Comparison of ENCODE assay signal across 1 cellular context in genomic region chr16:75825750-75826149, GRCh38.
A peak's percentile ranks its signal among the peaks of the same experiment; 100 is the strongest.
DNase-seq lines count a peak whose midpoint lies in the region; ATAC-seq, FAIRE-seq and TF ChIP-seq lines count a peak whose summit lies in the region.
"Not testable (repeated sequence)": the region's sequence is repeated elsewhere in the genome, so short reads cannot be mapped to it uniquely, and the experiment has no call there.

No MANE protein-coding gene starts in this region.

- not testable (repeated sequence) for H3K27ac ChIP-seq in K562 (ENCODE audit: extremely low read depth, low read depth, low read length)

- FAIRE-seq in K562 (lab: Jason Lieb, UNC): not testable (repeated sequence)

- not testable (repeated sequence) for TF ChIP-seq POLR2A in K562 (conservative IDR thresholded peaks at IDR 0.05)

- H3K4me3 ChIP-seq in K562: not testable (repeated sequence)

- not testable (repeated sequence) for H3K4me2 ChIP-seq in K562 (ENCODE audit: insufficient read depth, low read length)

- TF ChIP-seq EP300 in K562 (IDR thresholded peaks at IDR 0.05; ENCODE audit: low read length): not testable (repeated sequence)

- H3K9ac ChIP-seq in K562 (ENCODE audit: insufficient read depth in 1 of 2, low read depth in 2 of 2, low read length in 2 of 2): not testable (repeated sequence)

- H3K79me2 ChIP-seq in K562 (ENCODE audit: control insufficient read depth, insufficient read depth, low read length): not testable (repeated sequence)

- in situ Hi-C loops in K562 (cut with MboI): not testable (repeated sequence)

- POLR2A ChIA-PET in K562 (lab: Yijun Ruan, JAX): not testable (repeated sequence)

- not testable (repeated sequence) for H3K36me3 ChIP-seq in K562 (ENCODE audit: control insufficient read depth, insufficient read depth, low read length)

- not testable (repeated sequence) for DNase-seq in K562 (ENCODE audit: extremely low read depth in 1 of 4, low spot score in 3 of 4)

- BruUV-seq in K562 (replicated peaks; lab: Mats Ljungman, UMichigan): not testable (repeated sequence)

- intact Hi-C loops in K562 (cut with micrococcal nuclease): not testable (repeated sequence)

- not testable (repeated sequence) for TF ChIP-seq RAD21 in K562 (CRISPR knock-in tag; conservative IDR thresholded peaks at IDR 0.05 in 1 of 2, IDR thresholded peaks at IDR 0.05 in 1 of 2)

- not testable (repeated sequence) for H4K20me1 ChIP-seq in K562 (replicated peaks; ENCODE audit: control insufficient read depth, insufficient read depth, low read length)

- H3K27me3 ChIP-seq in K562 (ENCODE audit: control insufficient read depth in 2 of 2, insufficient read depth in 2 of 2, low read length in 2 of 2): not testable (repeated sequence)

- not testable (repeated sequence) for H2AFZ ChIP-seq in K562 (ENCODE audit: low read depth, low read length)

- not testable (repeated sequence) for H3K9me3 ChIP-seq in K562 (replicated peaks; ENCODE audit: control insufficient read depth, insufficient read depth, low read depth, low read length)

- not testable (repeated sequence) for H3K4me1 ChIP-seq in K562 (replicated peaks in 1 of 2; ENCODE audit: control insufficient read depth in 2 of 2, insufficient read depth in 2 of 2, low read length in 2 of 2)

- not testable (repeated sequence) for ATAC-seq in K562

- not testable (repeated sequence) for H3K9me1 ChIP-seq in K562 (ENCODE audit: control insufficient read depth, insufficient read depth, low read length)

- CTCF ChIA-PET in K562 (lab: Yijun Ruan, JAX; ENCODE audit: low intra/inter-chr PET ratio): not testable (repeated sequence)

- 13% methylated on average over 5 of the region's 6 CpGs for WGBS in K562 (ENCODE audit: insufficient coverage, low coverage, missing lambda C conversion rate)

- not testable (repeated sequence) for TF ChIP-seq CTCF in K562 (IDR thresholded peaks at IDR 0.05 in 2 of 3, conservative IDR thresholded peaks at IDR 0.05 in 1 of 3; ENCODE audit: insufficient read depth in 2 of 3, low read depth in 1 of 3, low read length in 3 of 3)

TF ChIP-seq in K562, 482 proteins besides CTCF, POLR2A, EP300 and RAD21:
- TF ChIP-seq ZNF354B (CRISPR knock-in tag; IDR thresholded peaks at IDR 0.05): peak; percentile 57; the same call in 1 of the 2 replicates
- TF ChIP-seq ZNF507 (tag; conservative IDR thresholded peaks at IDR 0.05): peak; percentile 88
